In the genomic region with DNA sequence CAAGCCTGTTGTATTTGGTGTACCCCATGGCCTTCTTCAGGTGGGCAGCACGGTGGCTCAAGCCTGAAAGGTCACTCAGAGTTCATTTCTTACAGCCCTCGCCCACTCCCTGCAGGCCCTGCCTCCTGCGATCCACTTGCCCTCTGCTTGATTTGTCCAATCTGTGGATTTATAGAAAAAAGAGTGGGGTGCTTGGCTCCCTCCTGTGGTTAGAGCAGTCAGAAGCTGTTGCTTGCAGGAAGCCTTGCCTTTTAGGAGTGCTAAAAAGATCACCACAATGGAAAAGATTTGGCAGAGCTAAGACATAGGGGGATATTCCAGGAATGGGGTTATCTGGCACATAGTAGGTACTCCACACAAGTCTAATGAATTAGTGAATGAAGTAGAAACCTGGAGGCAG, we compare ENCODE assay signal across 15 cellular contexts.
DNase-seq lines count a peak whose midpoint lies in the region; ATAC-seq and TF ChIP-seq lines count a peak whose summit lies in the region.
"Had no signal": no experiment of that assay in that cellular context is flagged by ENCODE, and none has a peak within 500 bp of the region (broad histone marks: within the 10 kb centered on the region; RNA-seq: fewer than 3 reads in every experiment).

No MANE protein-coding gene starts in this region.

- peaks cover 8% of the 10 kb centered on the region for H3K27me3 Mint-ChIP-seq in Calu3 (ENCODE audit: unreplicated experiment)
- H3K27me3 Mint-ChIP-seq in activated CD4-positive, alpha-beta memory T cell treated with anti-CD3 and anti-CD28 coated beads, Interleukin-2, amount 10 ng/mL, durations not matched to agents 7 days and 5 days, result peaks cover 2% of the 10 kb centered on the region
- peaks cover 17% of the 10 kb centered on the region for H3K27me3 Mint-ChIP-seq in activated T-cell treated with anti-CD3 and anti-CD28 coated beads, Interleukin-2, amount 50 U/mL, for 24 hours

- H4K20me1 ChIP-seq in PC-3 (ENCODE audit: low read length), result no peaks in the 10 kb centered on the region
- no peaks in the 10 kb centered on the region for H4K20me1 ChIP-seq in osteoblast (ENCODE audit: insufficient read depth, low read length)

- POLR2A ChIA-PET in PC-3 (lab: Charles Lee; ENCODE audit: unreplicated experiment), result no interaction called here
- POLR2A ChIA-PET in activated CD4-positive, alpha-beta memory T cell treated with anti-CD3 and anti-CD28 coated beads, Interleukin-2, amount 10 ng/mL, durations not matched to agents 7 days and 5 days (lab: Charles Lee), result no interaction called here

- peak; percentile 12 for DNase-seq in Calu3
- DNase-seq in PC-3, result no peak
- peak; percentile 34 for DNase-seq in fibroblast of the aortic adventitia (ENCODE audit: low read depth)
- DNase-seq in osteoblast (ENCODE audit: insufficient read length, low spot score, missing footprints), result no peak
- no peak for DNase-seq in NCI-H2029 (lab: John Stamatoyannopoulos, UW)
- DNase-seq in activated CD4-positive, alpha-beta memory T cell treated with anti-CD3 and anti-CD28 coated beads, Interleukin-2, amount 10 ng/mL, durations not matched to agents 7 days and 5 days, result no peak
- DNase-seq in activated T-cell treated with anti-CD3 and anti-CD28 coated beads, Interleukin-2, amount 50 U/mL, for 24 hours, result no peak
- no peak for DNase-seq in UCSD-AML1 (lab: John Stamatoyannopoulos, UW; ENCODE audit: unreplicated experiment)
- DNase-seq: activated CD4-positive, alpha-beta T cell treated with anti-CD3 and anti-CD28 coated beads for 48 hours; NCI-H2107; SW 1271 had no signal

- H3K36me3 Mint-ChIP-seq in Calu3 (ENCODE audit: insufficient read depth, unreplicated experiment), result no peaks in the 10 kb centered on the region
- H3K36me3 Mint-ChIP-seq in activated CD4-positive, alpha-beta memory T cell treated with anti-CD3 and anti-CD28 coated beads, Interleukin-2, amount 10 ng/mL, durations not matched to agents 7 days and 5 days (ENCODE audit: low read depth), result no peaks in the 10 kb centered on the region
- no peaks in the 10 kb centered on the region for H3K36me3 Mint-ChIP-seq in activated T-cell treated with anti-CD3 and anti-CD28 coated beads, Interleukin-2, amount 50 U/mL, for 24 hours (ENCODE audit: low read depth)
- H3K36me3 Mint-ChIP-seq: CD14-positive monocyte, mesothelial cell of epicardium had no signal

- H3K27me3 ChIP-seq in PC-3 (ENCODE audit: low read length) (no peaks in the 10 kb centered on the region), osteoblast (ENCODE audit: insufficient read depth, low read length) (no peaks in the 10 kb centered on the region)

- H3K9ac ChIP-seq in PC-3 (ENCODE audit: low read length), result no peak overlapping the region

- H3K27ac ChIP-seq in PC-3 (ENCODE audit: low read length) (no peak overlapping the region), osteoblast (ENCODE audit: low read depth, low read length) (no peak overlapping the region)

- TF ChIP-seq CTCF in Calu3 (IDR thresholded peaks at IDR 0.05; ENCODE audit: unreplicated experiment) (no peak), PC-3 (conservative IDR thresholded peaks at IDR 0.05; ENCODE audit: low read depth, low read length) (peak; percentile 42), fibroblast of the aortic adventitia (IDR thresholded peaks at IDR 0.05; ENCODE audit: insufficient read depth, low read length) (peak; percentile 31), osteoblast (IDR thresholded peaks at IDR 0.05; ENCODE audit: extremely low read depth, low read depth, low read length) (peak; percentile 45)

- no peaks in the 10 kb centered on the region for H3K9me2 ChIP-seq in PC-3 (replicated peaks; ENCODE audit: low read length)

- H3K36me3 ChIP-seq in PC-3 (ENCODE audit: low read depth, low read length), result no peaks in the 10 kb centered on the region
- H3K36me3 ChIP-seq in osteoblast (ENCODE audit: insufficient read depth, low read length), result no peaks in the 10 kb centered on the region

- H3K9me3 ChIP-seq in PC-3 (ENCODE audit: low read length), result no peaks in the 10 kb centered on the region
- H3K9me3 ChIP-seq in osteoblast (ENCODE audit: low read depth, low read length), result no peaks in the 10 kb centered on the region

- no peak overlapping the region for H3K4me2 ChIP-seq in PC-3 (ENCODE audit: low read length)
- no peak overlapping the region for H3K4me2 ChIP-seq in osteoblast (ENCODE audit: insufficient read depth, low read length)

- H3K4me3 ChIP-seq in PC-3 (ENCODE audit: low read length), result no peak overlapping the region
- no peak overlapping the region for H3K4me3 ChIP-seq in fibroblast of the aortic adventitia (ENCODE audit: low read depth, low read length)
- no peak overlapping the region for H3K4me3 ChIP-seq in osteoblast (ENCODE audit: insufficient read depth, low read length)

- no peaks in the 10 kb centered on the region for H3K9me3 Mint-ChIP-seq in Calu3 (ENCODE audit: low read depth, unreplicated experiment)
- no peaks in the 10 kb centered on the region for H3K9me3 Mint-ChIP-seq in activated CD4-positive, alpha-beta memory T cell treated with anti-CD3 and anti-CD28 coated beads, Interleukin-2, amount 10 ng/mL, durations not matched to agents 7 days and 5 days
- H3K9me3 Mint-ChIP-seq in activated T-cell treated with anti-CD3 and anti-CD28 coated beads, Interleukin-2, amount 50 U/mL, for 24 hours, result no peaks in the 10 kb centered on the region
- H3K9me3 Mint-ChIP-seq: activated T-helper 2 cell treated with anti-CD3 and anti-CD28 coated beads, Interferon-gamma antibody, Interleukin-2, Interleukin-4, amounts not matched to agents 10 μg/mL and 5 μg/mL and 100 μg/mL, durations not matched to agents 14 hours and 24 hours and 36 hours; CD14-positive monocyte; mesothelial cell of epicardium had no signal

- intact Hi-C loops in Calu3 (cut with micrococcal nuclease; ENCODE audit: unreplicated experiment), result loop anchor here (1.0 to 10.0 kb wide), 3 partner anchors 27 to 370 kb away; no protein-coding TSS in a partner anchor
- intact Hi-C loops in PC-3 (cut with micrococcal nuclease), result loop anchor here (5.0 to 10.0 kb wide), 2 partner anchors 368 to 390 kb away; no protein-coding TSS in a partner anchor

- H2AFZ ChIP-seq in PC-3 (ENCODE audit: low read length) (no peak overlapping the region), osteoblast (ENCODE audit: low read length) (no peak overlapping the region)

- H3K4me3 Mint-ChIP-seq in Calu3 (ENCODE audit: low read depth, unreplicated experiment), result no peak overlapping the region
- H3K4me3 Mint-ChIP-seq in activated CD4-positive, alpha-beta memory T cell treated with anti-CD3 and anti-CD28 coated beads, Interleukin-2, amount 10 ng/mL, durations not matched to agents 7 days and 5 days, result no peak overlapping the region
- H3K4me3 Mint-ChIP-seq in activated T-cell treated with anti-CD3 and anti-CD28 coated beads, Interleukin-2, amount 50 U/mL, for 24 hours, result no peak overlapping the region
- H3K4me3 Mint-ChIP-seq: CD14-positive monocyte, mesothelial cell of epicardium had no signal

- CTCF ChIA-PET in Calu3 (lab: Charles Lee) (interaction anchor here (1.4 to 1.6 kb wide), 2 partner anchors 12 to 98 kb away, joined by 5 to 7 read pairs; no protein-coding TSS in a partner anchor), PC-3 (lab: Charles Lee) (interaction anchor here (1.2 kb wide), 1 partner anchor 11 kb away, joined by 10 read pairs; no protein-coding TSS in a partner anchor)
- CTCF ChIA-PET in activated CD4-positive, alpha-beta memory T cell treated with anti-CD3 and anti-CD28 coated beads, Interleukin-2, amount 10 ng/mL, durations not matched to agents 7 days and 5 days (lab: Charles Lee), result interaction anchor here (0.6 kb wide), 1 partner anchor 928 kb away, joined by 3 read pairs; no protein-coding TSS in a partner anchor

- H3K4me1 Mint-ChIP-seq in Calu3 (ENCODE audit: low read depth, unreplicated experiment), result no peaks in the 10 kb centered on the region
- no peaks in the 10 kb centered on the region for H3K4me1 Mint-ChIP-seq in activated CD4-positive, alpha-beta memory T cell treated with anti-CD3 and anti-CD28 coated beads, Interleukin-2, amount 10 ng/mL, durations not matched to agents 7 days and 5 days
- peaks cover 4% of the 10 kb centered on the region for H3K4me1 Mint-ChIP-seq in activated T-cell treated with anti-CD3 and anti-CD28 coated beads, Interleukin-2, amount 50 U/mL, for 24 hours (ENCODE audit: low read depth)
- H3K4me1 Mint-ChIP-seq: CD14-positive monocyte had no signal

- H3K79me2 ChIP-seq in PC-3 (ENCODE audit: low read length) (no peaks in the 10 kb centered on the region), osteoblast (ENCODE audit: insufficient read depth, low read length) (no peaks in the 10 kb centered on the region)

- ATAC-seq in PC-3, result no peak
- ATAC-seq: sciatic nerve had no signal

- H3K4me1 ChIP-seq in PC-3 (ENCODE audit: insufficient read depth, low read length) (no peaks in the 10 kb centered on the region), osteoblast (ENCODE audit: insufficient read depth, low read length) (no peaks in the 10 kb centered on the region)

- H3K27ac Mint-ChIP-seq in Calu3 (ENCODE audit: unreplicated experiment), result no peak overlapping the region
- no peak overlapping the region for H3K27ac Mint-ChIP-seq in activated CD4-positive, alpha-beta memory T cell treated with anti-CD3 and anti-CD28 coated beads, Interleukin-2, amount 10 ng/mL, durations not matched to agents 7 days and 5 days
- no peak overlapping the region for H3K27ac Mint-ChIP-seq in activated T-cell treated with anti-CD3 and anti-CD28 coated beads, Interleukin-2, amount 50 U/mL, for 24 hours
- H3K27ac Mint-ChIP-seq: activated T-helper 2 cell treated with anti-CD3 and anti-CD28 coated beads, Interferon-gamma antibody, Interleukin-2, Interleukin-4, amounts not matched to agents 10 μg/mL and 5 μg/mL and 100 μg/mL, durations not matched to agents 14 hours and 24 hours and 36 hours; CD14-positive monocyte; mesothelial cell of epicardium had no signal

- no peaks in the 10 kb centered on the region for H3F3A ChIP-seq in PC-3 (ENCODE audit: low read length, unreplicated experiment)

- BruUV-seq in Calu3 (replicated peaks; lab: Mats Ljungman, UMichigan), result no TSS peak
- BruUV-seq in PC-3 (replicated peaks; lab: Mats Ljungman, UMichigan), result no TSS peak

Comparison
In these comparisons a context has a peak if more than half of its experiments do, and no peak if none do; other contexts are left out.
1. DNase-seq: peak in Calu3 (single experiment) and fibroblast of the aortic adventitia (single experiment); none in PC-3 (single experiment), osteoblast (single experiment), NCI-H2029 (single experiment), activated CD4-positive, alpha-beta memory T cell treated with anti-CD3 and anti-CD28 coated beads, Interleukin-2, amount 10 ng/mL, durations not matched to agents 7 days and 5 days (single experiment), activated T-cell treated with anti-CD3 and anti-CD28 coated beads, Interleukin-2, amount 50 U/mL, for 24 hours (single experiment) and UCSD-AML1 (single experiment).